In genomic region chr9:127935765-127936221, GRCh38 we compare ENCODE assay signal across 12 cellular contexts. TPM values are rescaled to one million over a fixed set of nuclear protein-coding genes. Genes with fewer than 3 reads are reported as not detected.
A peak's percentile ranks its signal among the peaks of the same experiment; 100 is the strongest.
DNase-seq lines count a peak whose midpoint lies in the region; ATAC-seq, FAIRE-seq and TF ChIP-seq lines count a peak whose summit lies in the region.
"Had no signal": no experiment of that assay in that cellular context is flagged by ENCODE, and none has a peak within 500 bp of the region (broad histone marks: within the 10 kb centered on the region; RNA-seq: fewer than 3 reads in every experiment).

No MANE protein-coding gene starts in this region.

- peak overlapping the region; percentile 88 for H3K27ac Mint-ChIP-seq in CD4-positive, alpha-beta T cell
- H3K27ac Mint-ChIP-seq in activated T-helper 1 cell treated with anti-CD3 and anti-CD28 coated beads, Interleukin-12 subunit alpha, Interleukin-12 subunit beta, Interleukin-2, Interleukin-4 antibody, amounts not matched to agents 30 ng/mL and 10 ng/mL and 1 ng/mL, durations not matched to agents 14 hours and 24 hours and 36 hours, result peak overlapping the region; percentile 50

- POLR2A ChIA-PET in CD4-positive, alpha-beta T cell (lab: Charles Lee), result interaction anchor here (1.4 to 5.4 kb wide), 4 partner anchors 19 to 131 kb away, joined by 4 to 28 read pairs (median 6); partner anchors contain the start of genes EEIG1, NAIF1 and ST6GALNAC4

- peaks cover 45% of the 10 kb centered on the region for H3K36me3 Mint-ChIP-seq in CD4-positive, alpha-beta T cell (ENCODE audit: low read depth)
- H3K36me3 Mint-ChIP-seq in activated T-helper 1 cell treated with anti-CD3 and anti-CD28 coated beads, Interleukin-12 subunit alpha, Interleukin-12 subunit beta, Interleukin-2, Interleukin-4 antibody, amounts not matched to agents 30 ng/mL and 10 ng/mL and 1 ng/mL, durations not matched to agents 14 hours and 24 hours and 36 hours (ENCODE audit: low read depth), result peaks cover 27% of the 10 kb centered on the region

- peak overlapping the region; percentile 90; the same call in 1 of the 2 replicates for H3K4me3 ChIP-seq in HUES64 (ENCODE audit: low read length)

- H3K27me3 Mint-ChIP-seq in CD4-positive, alpha-beta T cell, result no peaks in the 10 kb centered on the region
- no peaks in the 10 kb centered on the region for H3K27me3 Mint-ChIP-seq in activated T-helper 1 cell treated with anti-CD3 and anti-CD28 coated beads, Interleukin-12 subunit alpha, Interleukin-12 subunit beta, Interleukin-2, Interleukin-4 antibody, amounts not matched to agents 30 ng/mL and 10 ng/mL and 1 ng/mL, durations not matched to agents 14 hours and 24 hours and 36 hours (ENCODE audit: insufficient read depth)

- H3K4me1 Mint-ChIP-seq in CD4-positive, alpha-beta T cell (ENCODE audit: low read depth), result peaks cover 70% of the 10 kb centered on the region
- peaks cover 45% of the 10 kb centered on the region for H3K4me1 Mint-ChIP-seq in activated T-helper 1 cell treated with anti-CD3 and anti-CD28 coated beads, Interleukin-12 subunit alpha, Interleukin-12 subunit beta, Interleukin-2, Interleukin-4 antibody, amounts not matched to agents 30 ng/mL and 10 ng/mL and 1 ng/mL, durations not matched to agents 14 hours and 24 hours and 36 hours (ENCODE audit: low read depth)

- intact Hi-C loops in CD4-positive, alpha-beta T cell (cut with DNase I, micrococcal nuclease), result loop anchor here (5.0 to 10.0 kb wide), 3 partner anchors 37 to 1709 kb away; partner anchors contain the start of gene ASB6 (in 1 of the 2)
- intact Hi-C loops in activated T-helper 1 cell treated with anti-CD3 and anti-CD28 coated beads, Interleukin-12 subunit alpha, Interleukin-12 subunit beta, Interleukin-2, Interleukin-4 antibody, amounts not matched to agents 30 ng/mL and 10 ng/mL and 1 ng/mL, durations not matched to agents 14 hours and 24 hours and 36 hours (cut with micrococcal nuclease), result loop anchor here (5.0 kb wide), 1 partner anchor 947 kb away; the partner anchor contains the start of genes KYAT1 and LRRC8A

- TF ChIP-seq CTCF in CD4-positive, alpha-beta T cell (IDR thresholded peaks at IDR 0.05), result no peak

- no peak for ATAC-seq in CD4-positive, alpha-beta T cell (ENCODE audit: poor library complexity)
- no peak for ATAC-seq in GM19397 (IDR thresholded peaks at IDR 0.05; ENCODE audit: unreplicated experiment)

- 84% methylated on average over 4 of the region's 4 CpGs for WGBS in HUES64

- CTCF ChIA-PET in CD4-positive, alpha-beta T cell (lab: Charles Lee), result no interaction called here

- no peaks in the 10 kb centered on the region for H3K9me3 ChIP-seq in CD4-positive, alpha-beta T cell (ENCODE audit: control insufficient read depth, low read length)
- no peaks in the 10 kb centered on the region for H3K9me3 ChIP-seq in HUES64 (ENCODE audit: insufficient read depth, low read depth, low read length)

- H3K27ac ChIP-seq in CD4-positive, alpha-beta T cell (ENCODE audit: low read depth, low read length), result no peak overlapping the region
- H3K27ac ChIP-seq in HUES64 (ENCODE audit: low read depth, low read length), result no peak overlapping the region
- H3K27ac ChIP-seq: HL-60 had no signal

- H3K36me3 ChIP-seq in HUES64 (ENCODE audit: insufficient read depth, low read length), result peaks cover 11% of the 10 kb centered on the region

- H3K4me1 ChIP-seq in HUES64 (ENCODE audit: insufficient read depth, low read length), result peaks cover 18% of the 10 kb centered on the region

- no peaks in the 10 kb centered on the region for H3K9me3 Mint-ChIP-seq in CD4-positive, alpha-beta T cell
- H3K9me3 Mint-ChIP-seq in activated T-helper 1 cell treated with anti-CD3 and anti-CD28 coated beads, Interleukin-12 subunit alpha, Interleukin-12 subunit beta, Interleukin-2, Interleukin-4 antibody, amounts not matched to agents 30 ng/mL and 10 ng/mL and 1 ng/mL, durations not matched to agents 14 hours and 24 hours and 36 hours, result no peaks in the 10 kb centered on the region

- no peak for FAIRE-seq in frontal cortex (lab: Jason Lieb, UNC)
- FAIRE-seq: endometrium had no signal

- peak in 1 of 10 experiments; percentile 7 for DNase-seq in CD4-positive, alpha-beta T cell
- DNase-seq in activated T-helper 1 cell treated with anti-CD3 and anti-CD28 coated beads, Interleukin-12 subunit alpha, Interleukin-12 subunit beta, Interleukin-2, Interleukin-4 antibody, amounts not matched to agents 30 ng/mL and 10 ng/mL and 1 ng/mL, durations not matched to agents 14 hours and 24 hours and 36 hours (ENCODE audit: low spot score), result no peak
- DNase-seq in iris pigment epithelial cell (ENCODE audit: low read depth) (peak; percentile 46), frontal cortex (ENCODE audit: low spot score in 2 of 2) (no peak), T1000 (lab: John Stamatoyannopoulos, UW) (no peak)
- DNase-seq in activated effector memory CD4-positive, alpha-beta T cell treated with Interleukin-2 at 50 U/mL for 16 hours, result no peak
- DNase-seq: NCI-H2171 treated with DMSO at 0.1 percent for 48 hours, trophoblast cell had no signal

- H3K27me3 ChIP-seq in CD4-positive, alpha-beta T cell (ENCODE audit: control insufficient read depth, insufficient read depth, low read length), result no peaks in the 10 kb centered on the region
- H3K27me3 ChIP-seq in HUES64 (ENCODE audit: insufficient read depth, low read length), result no peaks in the 10 kb centered on the region

- no peak overlapping the region for H3K9ac ChIP-seq in HUES64 (ENCODE audit: low read depth, low read length)

- peak overlapping the region; percentile 93 for H3K4me3 Mint-ChIP-seq in CD4-positive, alpha-beta T cell
- H3K4me3 Mint-ChIP-seq in activated T-helper 1 cell treated with anti-CD3 and anti-CD28 coated beads, Interleukin-12 subunit alpha, Interleukin-12 subunit beta, Interleukin-2, Interleukin-4 antibody, amounts not matched to agents 30 ng/mL and 10 ng/mL and 1 ng/mL, durations not matched to agents 14 hours and 24 hours and 36 hours, result peak overlapping the region; percentile 92

RNA-seq across cellular contexts. Expression of gene DPM2, which starts 1.9 kb away (rescaled TPM):
- 10 to 100 TPM; 41.7 to 47.6 TPM for total RNA-seq in CD4-positive, alpha-beta T cell
- polyA plus RNA-seq in HUES64 (2013, experiment 1 of 2), result 33.5 TPM
- 37.0 TPM for polyA plus RNA-seq in HUES64 (2013, experiment 2 of 2)
- 62.6 and 70.2 TPM in 2 replicates for total RNA-seq in activated T-helper 1 cell treated with anti-CD3 and anti-CD28 coated beads, Interleukin-12 subunit alpha, Interleukin-12 subunit beta, Interleukin-2, Interleukin-4 antibody, amounts not matched to agents 30 ng/mL and 10 ng/mL and 1 ng/mL, durations not matched to agents 14 hours and 24 hours and 36 hours
- total RNA-seq in frontal cortex, result 11.4 TPM

RNA-seq across cellular contexts. Expression of gene PIP5KL1, which starts 5.2 kb away (rescaled TPM):
- total RNA-seq in CD4-positive, alpha-beta T cell, result 1 to 10 TPM; 2.9 to 3.3 TPM
- polyA plus RNA-seq in HUES64 (2013, experiment 1 of 2), result 4.1 TPM
- 3.7 TPM for polyA plus RNA-seq in HUES64 (2013, experiment 2 of 2)
- total RNA-seq in activated T-helper 1 cell treated with anti-CD3 and anti-CD28 coated beads, Interleukin-12 subunit alpha, Interleukin-12 subunit beta, Interleukin-2, Interleukin-4 antibody, amounts not matched to agents 30 ng/mL and 10 ng/mL and 1 ng/mL, durations not matched to agents 14 hours and 24 hours and 36 hours, result 1.1 and 1.2 TPM in 2 replicates
- 6.1 TPM for total RNA-seq in frontal cortex

RNA-seq across cellular contexts. Expression of gene ST6GALNAC4, which starts 19.0 kb away (rescaled TPM):
- total RNA-seq in CD4-positive, alpha-beta T cell, result 10 to 100 TPM; 28.7 to 30.2 TPM
- 12.8 TPM for polyA plus RNA-seq in HUES64 (2013, experiment 1 of 2)
- 15.3 TPM for polyA plus RNA-seq in HUES64 (2013, experiment 2 of 2)
- total RNA-seq in activated T-helper 1 cell treated with anti-CD3 and anti-CD28 coated beads, Interleukin-12 subunit alpha, Interleukin-12 subunit beta, Interleukin-2, Interleukin-4 antibody, amounts not matched to agents 30 ng/mL and 10 ng/mL and 1 ng/mL, durations not matched to agents 14 hours and 24 hours and 36 hours, result 30.8 and 31.6 TPM in 2 replicates
- total RNA-seq in frontal cortex, result 6.5 TPM

RNA-seq across cellular contexts. Expression of gene ST6GALNAC6, which starts 36.4 kb away (rescaled TPM):
- 10 to 100 TPM; 93.1 to 97.5 TPM for total RNA-seq in CD4-positive, alpha-beta T cell
- 15.9 TPM for polyA plus RNA-seq in HUES64 (2013, experiment 1 of 2)
- 20.9 TPM for polyA plus RNA-seq in HUES64 (2013, experiment 2 of 2)
- total RNA-seq in activated T-helper 1 cell treated with anti-CD3 and anti-CD28 coated beads, Interleukin-12 subunit alpha, Interleukin-12 subunit beta, Interleukin-2, Interleukin-4 antibody, amounts not matched to agents 30 ng/mL and 10 ng/mL and 1 ng/mL, durations not matched to agents 14 hours and 24 hours and 36 hours, result 60.6 and 62.4 TPM in 2 replicates
- total RNA-seq in frontal cortex, result 28.5 TPM

RNA-seq across cellular contexts. Expression of gene EEIG1, which starts 45.0 kb away (rescaled TPM):
- total RNA-seq in CD4-positive, alpha-beta T cell, result 100 to 1,000 TPM; 440 to 463 TPM
- polyA plus RNA-seq in HUES64 (2013, experiment 1 of 2), result 17.5 TPM
- polyA plus RNA-seq in HUES64 (2013, experiment 2 of 2), result 17.8 TPM
- total RNA-seq in activated T-helper 1 cell treated with anti-CD3 and anti-CD28 coated beads, Interleukin-12 subunit alpha, Interleukin-12 subunit beta, Interleukin-2, Interleukin-4 antibody, amounts not matched to agents 30 ng/mL and 10 ng/mL and 1 ng/mL, durations not matched to agents 14 hours and 24 hours and 36 hours, result 39.8 and 43.4 TPM in 2 replicates
- total RNA-seq in frontal cortex, result 5.7 TPM
